In genomic region chr2:189022002-189022401, GRCh38 we compare ENCODE assay signal across 11 cellular contexts. TPM values are rescaled to one million over a fixed set of nuclear protein-coding genes. Genes with fewer than 3 reads are reported as not detected.
DNase-seq lines count a peak whose midpoint lies in the region; ATAC-seq, FAIRE-seq and TF ChIP-seq lines count a peak whose summit lies in the region.
"Had no signal": no experiment of that assay in that cellular context is flagged by ENCODE, and none has a peak within 500 bp of the region (broad histone marks: within the 10 kb centered on the region; RNA-seq: fewer than 3 reads in every experiment).

No MANE protein-coding gene starts in this region.

- H3K27ac ChIP-seq in GM23248 (peak overlapping the region; percentile 97), lower lobe of right lung (peak overlapping the region; percentile 38), tibial artery (peak overlapping the region; percentile 31 to 41), spleen (no peak overlapping the region)

- TF ChIP-seq POLR2A in spleen (IDR thresholded peaks at IDR 0.05) = no peak

- H3K9ac ChIP-seq in GM23248 = peak overlapping the region; percentile 81

- H3K27me3 ChIP-seq in GM23248 (replicated peaks; ENCODE audit: insufficient read depth) (no peaks in the 10 kb centered on the region), bronchial epithelial cell (ENCODE audit: control insufficient read depth, insufficient read depth, low read length) (no peaks in the 10 kb centered on the region), lower lobe of right lung (ENCODE audit: low read depth) (no peaks in the 10 kb centered on the region), tibial artery (no peaks in the 10 kb centered on the region), spleen (replicated peaks in 1 of 7) (no peaks in the 10 kb centered on the region)

- DNase-seq in GM23248 = peak; percentile 95
- DNase-seq in bronchial epithelial cell (ENCODE audit: low read depth) = peak; percentile 2
- no peak for DNase-seq in lower lobe of right lung
- DNase-seq in tibial artery = no peak
- no peak for DNase-seq in stimulated activated CD4-positive, alpha-beta T cell treated with anti-CD3 and anti-CD28 coated beads, Interleukin-4, amount 100 ng/mL, for 1 hour
- no peak for DNase-seq in spleen
- no peak for DNase-seq in NCI-H2081 (lab: John Stamatoyannopoulos, UW)
- DNase-seq: NCI-H1417, small intestine had no signal

- H3K36me3 ChIP-seq in GM23248 (ENCODE audit: low read depth) = no peaks in the 10 kb centered on the region
- no peaks in the 10 kb centered on the region for H3K36me3 ChIP-seq in bronchial epithelial cell (ENCODE audit: control insufficient read depth, insufficient read depth, low read length)
- H3K36me3 ChIP-seq in lower lobe of right lung = no peaks in the 10 kb centered on the region
- no peaks in the 10 kb centered on the region for H3K36me3 ChIP-seq in tibial artery
- H3K36me3 ChIP-seq in spleen = no peaks in the 10 kb centered on the region

- ATAC-seq in lower lobe of right lung = peak; percentile 37 to 38
- ATAC-seq in GM18870 (IDR thresholded peaks at IDR 0.05; ENCODE audit: unreplicated experiment) = no peak

- peaks cover 77% of the 10 kb centered on the region for H3F3A ChIP-seq in GM23248 (ENCODE audit: insufficient read depth)

- no peaks in the 10 kb centered on the region for H3K9me2 ChIP-seq in GM23248 (ENCODE audit: insufficient read depth)

- H3K79me2 ChIP-seq in GM23248 (ENCODE audit: insufficient read depth) = no peaks in the 10 kb centered on the region

- WGBS in GM23248 (ENCODE audit: low coverage in 1 of 2, low lambda C conversion rate in 2 of 2, missing lambda C conversion rate in 2 of 2), 2 experiments = 0 to 2% methylated on average over 8 of the region's 8 CpGs
- WGBS in spleen, 5 donors = 68 to 86% (median 74%) methylated on average over 8 of the region's 8 CpGs

- intact Hi-C loops in lower lobe of right lung (cut with DNase I) = no loop called here
- intact Hi-C loops in tibial artery (cut with DNase I; ENCODE audit: low total_unique reads) = no loop called here
- intact Hi-C loops in spleen (cut with DNase I; ENCODE audit: low total_unique reads) = no loop called here

- H3K9me3 ChIP-seq in GM23248 (ENCODE audit: low read depth) = no peaks in the 10 kb centered on the region
- H3K9me3 ChIP-seq in lower lobe of right lung = no peaks in the 10 kb centered on the region
- no peaks in the 10 kb centered on the region for H3K9me3 ChIP-seq in tibial artery
- H3K9me3 ChIP-seq in spleen = no peaks in the 10 kb centered on the region

- H3K4me2 ChIP-seq in GM23248 (ENCODE audit: unreplicated experiment) = peak overlapping the region; percentile 77

- TF ChIP-seq CTCF in bronchial epithelial cell (IDR thresholded peaks at IDR 0.05; ENCODE audit: insufficient read depth, low read length, severe bottlenecking) = no peak
- TF ChIP-seq CTCF in lower lobe of right lung (IDR thresholded peaks at IDR 0.05) = no peak
- TF ChIP-seq CTCF in tibial artery (IDR thresholded peaks at IDR 0.05) = no peak
- TF ChIP-seq CTCF in spleen (IDR thresholded peaks at IDR 0.05 in 8 of 11, conservative IDR thresholded peaks at IDR 0.05 in 3 of 11) = no peak

- H3K4me3 ChIP-seq in GM23248 (peak overlapping the region; percentile 36), bronchial epithelial cell (ENCODE audit: low read depth, low read length) (no peak overlapping the region), lower lobe of right lung (no peak overlapping the region), tibial artery (no peak overlapping the region), spleen (no peak overlapping the region)

- no peaks in the 10 kb centered on the region for H4K20me1 ChIP-seq in GM23248 (ENCODE audit: insufficient read depth)

- peak overlapping the region; percentile 22; the same call in 1 of the 2 replicates for H2AFZ ChIP-seq in GM23248

- in situ Hi-C loops in GM23248 (cut with MboI) = no loop called here

- FAIRE-seq in bronchial epithelial cell (lab: Jason Lieb, UNC) = no peak
- FAIRE-seq: small intestine had no signal

- H3K4me1 ChIP-seq in GM23248 (ENCODE audit: insufficient read depth) (peaks cover 64% of the 10 kb centered on the region), lower lobe of right lung (no peaks in the 10 kb centered on the region), tibial artery (peaks cover 0 to 54% (median 9%) of the 10 kb centered on the region in 4 donors), spleen (no peaks in the 10 kb centered on the region)

RNA-seq across cellular contexts. Expression of gene COL3A1, which starts 47.8 kb away (rescaled TPM):
- 2,141 and 2,153 TPM in 2 replicates for total RNA-seq in GM23248 (2014; rRNA removed; shearing (Covaris generic))
- polyA plus RNA-seq in GM23248 (2016; fragmentation: Nextera tagmentation; extraction: Ambion mirVana) (977 and 987 TPM in 2 replicates), spleen (10 to 100 TPM; 24.9 to 59.3 (median 43.4) TPM)
- total RNA-seq in bronchial epithelial cell (1.4 and 43.4 TPM in 2 replicates), lower lobe of right lung (187 TPM), spleen (100 to 1,000 TPM in 6 of 7 donors, 10 to 100 TPM in 1; 67.6 to 397 (median 184) TPM)
- total RNA-seq: T-helper 2 cell treated with Interferon-gamma antibody and Interleukin-4, amounts not matched to agents 100 ng/mL and 5 ng/mL, for 36 hours had no signal

Comparison
In these comparisons a context has a peak if more than half of its experiments do, and no peak if none do; other contexts are left out.
1. DNase-seq: peak in GM23248 (single experiment) and bronchial epithelial cell (single experiment); none in lower lobe of right lung (single experiment), tibial artery (0 of 2), stimulated activated CD4-positive, alpha-beta T cell treated with anti-CD3 and anti-CD28 coated beads, Interleukin-4, amount 100 ng/mL, for 1 hour (single experiment), spleen (single experiment) and NCI-H2081 (0 of 2).
2. H3K27ac ChIP-seq: peak in GM23248 (single experiment), lower lobe of right lung (single experiment) and tibial artery (2 of 2); none in spleen (0 of 8).